14 cellular contexts compared by ENCODE assay signal in genomic region chr4:153224474-153224873, GRCh38. TPM values are rescaled to one million over a fixed set of nuclear protein-coding genes. Genes with fewer than 3 reads are reported as not detected.
DNase-seq lines count a peak whose midpoint lies in the region; ATAC-seq and TF ChIP-seq lines count a peak whose summit lies in the region.
"Had no signal": no experiment of that assay in that cellular context is flagged by ENCODE, and none has a peak within 500 bp of the region (broad histone marks: within the 10 kb centered on the region; RNA-seq: fewer than 3 reads in every experiment).

No MANE protein-coding gene starts in this region.

- H3K9me2 ChIP-seq in OCI-LY7 (ENCODE audit: insufficient read depth, low read length) = no peaks in the 10 kb centered on the region

- H3K9me3 ChIP-seq in cardiac muscle cell (ENCODE audit: low read depth) (no peaks in the 10 kb centered on the region), muscle layer of duodenum (ENCODE audit: control insufficient read depth in 1 of 2, low read length in 2 of 2) (no peaks in the 10 kb centered on the region), OCI-LY7 (ENCODE audit: low read length) (peaks cover 5% of the 10 kb centered on the region; the same call in 1 of the 2 replicates), gastrocnemius medialis (no peaks in the 10 kb centered on the region)
- H3K9me3 ChIP-seq: tibial artery had no signal

- H4K20me1 ChIP-seq in OCI-LY7 (ENCODE audit: insufficient read depth, low read length) = no peaks in the 10 kb centered on the region

- CTCF ChIA-PET in MCF 10A (lab: Yijun Ruan, JAX) = interaction anchor here (1.1 to 1.2 kb wide), 2 partner anchors 94 to 99 kb away, joined by 3 read pairs; no protein-coding TSS in a partner anchor
- CTCF ChIA-PET in OCI-LY7 (lab: Charles Lee; ENCODE audit: unreplicated experiment) = no interaction called here

- peaks cover 29% of the 10 kb centered on the region for H3K4me1 Mint-ChIP-seq in MCF 10A (ENCODE audit: insufficient read depth, unreplicated experiment)
- peaks cover 54% of the 10 kb centered on the region for H3K4me1 Mint-ChIP-seq in type B pancreatic cell (ENCODE audit: unreplicated experiment)

- TF ChIP-seq CTCF in cardiac muscle cell (IDR thresholded peaks at IDR 0.05; ENCODE audit: low read depth, low read length) = no peak
- no peak for TF ChIP-seq CTCF in MCF 10A (IDR thresholded peaks at IDR 0.05; ENCODE audit: unreplicated experiment)
- TF ChIP-seq CTCF in type B pancreatic cell (conservative IDR thresholded peaks at IDR 0.05) = no peak
- no peak for TF ChIP-seq CTCF in OCI-LY7 (conservative IDR thresholded peaks at IDR 0.05; ENCODE audit: low read length)
- no peak for TF ChIP-seq CTCF in gastrocnemius medialis (IDR thresholded peaks at IDR 0.05 in 4 of 5, conservative IDR thresholded peaks at IDR 0.05 in 1 of 5)

- in situ Hi-C loops in gastrocnemius medialis (cut with MboI; ENCODE audit: low sequenced_read_pairs in 4 of 4) = loop anchor here in 1 of 4 donors (25.0 kb wide), 1 partner anchor 88 kb away; no protein-coding TSS in a partner anchor

- TF ChIP-seq POLR2A in gastrocnemius medialis (IDR thresholded peaks at IDR 0.05) = no peak

- H3K27ac Mint-ChIP-seq in MCF 10A (ENCODE audit: low read depth, unreplicated experiment) = peak overlapping the region; percentile 85
- peak overlapping the region; percentile 83 for H3K27ac Mint-ChIP-seq in type B pancreatic cell

- no peak overlapping the region for H3K4me2 ChIP-seq in OCI-LY7 (ENCODE audit: low read length)
- H3K4me2 ChIP-seq: KMS-11 had no signal

- H3K4me3 ChIP-seq in cardiac muscle cell (no peak overlapping the region), muscle layer of duodenum (ENCODE audit: low read depth in 1 of 2, low read length in 2 of 2) (peak overlapping the region; percentile 75 to 86), OCI-LY7 (ENCODE audit: low read depth, low read length, poor library complexity, severe bottlenecking) (no peak overlapping the region), gastrocnemius medialis (no peak overlapping the region)

- POLR2A ChIA-PET in MCF 10A (lab: Yijun Ruan, JAX) = interaction anchor here (0.6 to 2.4 kb wide), 5 partner anchors 10 to 343 kb away, joined by 3 to 23 read pairs (median 3); no protein-coding TSS in a partner anchor
- POLR2A ChIA-PET in OCI-LY7 (lab: Charles Lee) = no interaction called here

- H2AFZ ChIP-seq in OCI-LY7 (ENCODE audit: low read length) = no peak overlapping the region

- no peaks in the 10 kb centered on the region for H3K36me3 Mint-ChIP-seq in MCF 10A (ENCODE audit: insufficient read depth, unreplicated experiment)
- H3K36me3 Mint-ChIP-seq in type B pancreatic cell = peaks cover 24% of the 10 kb centered on the region

- H3K4me3 Mint-ChIP-seq in MCF 10A (ENCODE audit: unreplicated experiment) (peak overlapping the region; percentile 87), type B pancreatic cell (peak overlapping the region; percentile 96)

- no peaks in the 10 kb centered on the region for H3K27me3 ChIP-seq in cardiac muscle cell
- no peaks in the 10 kb centered on the region for H3K27me3 ChIP-seq in muscle layer of duodenum (ENCODE audit: low read depth, low read length)
- H3K27me3 ChIP-seq in gastrocnemius medialis = no peaks in the 10 kb centered on the region
- H3K27me3 ChIP-seq: tibial artery had no signal

- H3K79me2 ChIP-seq in OCI-LY7 (ENCODE audit: insufficient read depth, low read depth, low read length) = no peaks in the 10 kb centered on the region

- H3K9me3 Mint-ChIP-seq in MCF 10A (ENCODE audit: unreplicated experiment) (no peaks in the 10 kb centered on the region), type B pancreatic cell (peaks cover 3% of the 10 kb centered on the region)

- no peak for ATAC-seq in left ventricle myocardium superior
- no peak for ATAC-seq in gastrocnemius medialis
- no peak for ATAC-seq in HG02678 (IDR thresholded peaks at IDR 0.05; ENCODE audit: unreplicated experiment)

- H3K27ac ChIP-seq in cardiac muscle cell = peak overlapping the region; percentile 97
- H3K27ac ChIP-seq in muscle layer of duodenum (ENCODE audit: low read length) = peak overlapping the region; percentile 68
- no peak overlapping the region for H3K27ac ChIP-seq in OCI-LY7 (ENCODE audit: low read depth, low read length, poor library complexity, severe bottlenecking)
- peak overlapping the region in 1 of 4 donors; percentile 90 for H3K27ac ChIP-seq in gastrocnemius medialis
- H3K27ac ChIP-seq: KMS-11 had no signal

- no peaks in the 10 kb centered on the region for H3K36me3 ChIP-seq in cardiac muscle cell
- no peaks in the 10 kb centered on the region for H3K36me3 ChIP-seq in muscle layer of duodenum (ENCODE audit: control insufficient read depth in 1 of 2, insufficient read depth in 2 of 2, low read length in 2 of 2)
- H3K36me3 ChIP-seq in OCI-LY7 (ENCODE audit: insufficient read depth, low read length) = no peaks in the 10 kb centered on the region
- no peaks in the 10 kb centered on the region for H3K36me3 ChIP-seq in gastrocnemius medialis
- H3K36me3 ChIP-seq: tibial artery had no signal

- H3K4me1 ChIP-seq in cardiac muscle cell (ENCODE audit: low read depth) (peaks cover 26% of the 10 kb centered on the region), muscle layer of duodenum (ENCODE audit: control insufficient read depth in 1 of 2, insufficient read depth in 2 of 2, low read length in 2 of 2) (peaks cover 7 to 14% of the 10 kb centered on the region in 2 donors), OCI-LY7 (ENCODE audit: insufficient read depth, low read length, poor library complexity, severe bottlenecking) (no peaks in the 10 kb centered on the region), gastrocnemius medialis (peaks cover 8 to 12% of the 10 kb centered on the region in 2 donors)

- DNase-seq in cardiac muscle cell (ENCODE audit: low read depth in 1 of 2, low spot score in 1 of 2) = no peak
- DNase-seq in left ventricle myocardium superior = no peak
- no peak for DNase-seq in MCF 10A (ENCODE audit: unreplicated experiment)
- DNase-seq in type B pancreatic cell (ENCODE audit: extremely low spot score, unreplicated experiment) = no peak
- DNase-seq in OCI-LY7 (ENCODE audit: low spot score) = no peak
- DNase-seq in gastrocnemius medialis = no peak
- DNase-seq: activated CD4-positive, alpha-beta T cell treated with anti-CD3 and anti-CD28 coated beads, Interleukin-2, amount 50 U/mL, for 1 hour; activated naive CD4-positive, alpha-beta T cell treated with anti-CD3 and anti-CD28 coated beads, Interleukin-2, amount 50 U/mL, for 16 hours; NCI-H187; SW 1271; tibial artery had no signal

- intact Hi-C loops in left ventricle myocardium superior (cut with micrococcal nuclease) (no loop called here), MCF 10A (cut with micrococcal nuclease) (loop anchor here (1.0 to 5.0 kb wide), 2 partner anchors 10 to 93 kb away; no protein-coding TSS in a partner anchor), OCI-LY7 (cut with micrococcal nuclease; ENCODE audit: unreplicated experiment) (no loop called here), gastrocnemius medialis (cut with DNase I; ENCODE audit: low total_unique reads) (loop anchor here (5.0 to 10.0 kb wide), 3 partner anchors 240 to 872 kb away; partner anchors contain the start of gene TMEM131L)

- no TSS peak for BruUV-seq in MCF 10A (replicated peaks; lab: Mats Ljungman, UMichigan)
- BruUV-seq in OCI-LY7 (replicated peaks; lab: Mats Ljungman, UMichigan) = no TSS peak

- no peaks in the 10 kb centered on the region for H3K27me3 Mint-ChIP-seq in MCF 10A (ENCODE audit: insufficient read depth, unreplicated experiment)
- H3K27me3 Mint-ChIP-seq in type B pancreatic cell = peaks cover 3% of the 10 kb centered on the region

RNA-seq across cellular contexts. Expression of gene TRIM2, which starts 20.2 kb away (rescaled TPM):
- 40.4 and 52.7 TPM in 2 replicates for total RNA-seq in cardiac muscle cell
- 18.8 and 32.7 TPM in 2 replicates for polyA plus RNA-seq in cardiac muscle cell
- 18.6 TPM for total RNA-seq in left ventricle myocardium superior
- total RNA-seq in MCF 10A (2022) = 33.0 and 37.2 TPM in 2 replicates
- 83.1 and 105 TPM in 2 replicates for total RNA-seq in type B pancreatic cell (ENCODE audit: low replicate concordance)
- total RNA-seq in OCI-LY7 (2014; rRNA removed; shearing (Covaris generic)) = 0.06 and 0.46 TPM in 2 replicates
- 0.29 TPM in 1 of 2 replicates, not detected in the other for total RNA-seq in OCI-LY7 (2022)
- total RNA-seq in gastrocnemius medialis = 1 to 10 TPM; 2.6 to 7.2 (median 3.8) TPM

Comparison
In these comparisons a context has a peak if more than half of its experiments do, and no peak if none do; other contexts are left out.
1. H3K4me3 ChIP-seq: peak in muscle layer of duodenum (2 of 2); none in cardiac muscle cell (single experiment), OCI-LY7 (single experiment) and gastrocnemius medialis (0 of 4).
2. intact Hi-C loops: an anchor here in MCF 10A (1.0 to 5.0 kb wide) and gastrocnemius medialis (5.0 to 10.0 kb wide); none called in left ventricle myocardium superior and OCI-LY7.